Comparison of ENCODE assay signal across 19 cellular contexts in the genomic region with DNA sequence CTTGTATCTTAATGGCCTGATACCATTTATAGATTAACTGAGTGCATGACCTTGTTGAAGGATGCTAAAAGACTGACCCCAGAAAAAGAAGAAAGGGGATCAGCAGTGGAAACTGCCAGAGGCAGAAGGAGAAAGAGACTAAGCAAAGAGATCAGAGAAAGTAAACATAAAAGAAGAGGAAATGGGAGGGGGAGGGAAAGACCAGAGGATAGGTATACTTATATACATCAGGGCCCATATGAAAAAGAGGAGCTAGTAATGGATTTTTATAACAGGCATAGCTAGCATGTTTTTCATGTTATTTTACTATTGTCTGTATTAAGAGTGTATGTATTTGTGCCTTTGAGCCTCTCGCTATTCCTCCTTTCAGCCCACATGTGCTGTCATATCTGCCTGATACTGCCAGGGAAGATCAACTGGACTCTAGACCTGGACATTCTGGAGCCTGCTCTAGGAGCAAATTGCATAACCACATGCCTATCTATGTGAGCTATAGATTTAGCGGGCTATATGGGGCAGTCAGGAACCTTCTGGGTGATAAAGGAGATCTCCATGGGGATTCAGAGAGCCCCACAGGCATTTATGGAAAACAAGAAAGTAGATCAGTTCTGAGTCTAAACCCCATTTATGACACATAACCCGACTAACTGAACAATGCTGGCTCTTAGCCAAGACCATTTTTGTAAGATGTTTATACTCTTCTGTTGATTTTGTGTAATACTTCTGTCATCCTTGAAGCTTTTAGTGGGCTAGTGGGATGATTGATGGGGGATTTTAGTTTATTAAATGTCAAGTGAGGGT. TPM values are rescaled to one million over a fixed set of nuclear protein-coding genes. Genes with fewer than 3 reads are reported as not detected.
DNase-seq lines count a peak whose midpoint lies in the region; FAIRE-seq and TF ChIP-seq lines count a peak whose summit lies in the region.
"Had no signal": no experiment of that assay in that cellular context is flagged by ENCODE, and none has a peak within 500 bp of the region (broad histone marks: within the 10 kb centered on the region; RNA-seq: fewer than 3 reads in every experiment).

No MANE protein-coding gene starts in this region.

- H3K27ac Mint-ChIP-seq in activated T-helper 1 cell treated with anti-CD3 and anti-CD28 coated beads, Interleukin-12 subunit alpha, Interleukin-12 subunit beta, Interleukin-2, Interleukin-4 antibody, amounts not matched to agents 30 ng/mL and 10 ng/mL and 1 ng/mL, durations not matched to agents 14 hours and 24 hours and 36 hours, result no peak overlapping the region
- H3K27ac Mint-ChIP-seq: activated naive CD8-positive, alpha-beta T cell treated with anti-CD3 and anti-CD28 coated beads, Interleukin-2, amount 10 ng/mL, durations not matched to agents 7 days and 5 days; CD4-positive, alpha-beta T cell; IgD-negative memory B cell; T-helper 17 cell had no signal

- DNase-seq in NCI-H748 (lab: John Stamatoyannopoulos, UW; ENCODE audit: unreplicated experiment) (peak; percentile 1), NCI-H748 treated with DMSO at 0.1 percent for 48 hours (lab: John Stamatoyannopoulos, UW) (no peak), bronchial epithelial cell (ENCODE audit: low read depth) (peak; percentile 64), renal cortical epithelial cell (ENCODE audit: low read depth) (peak; percentile 6)
- DNase-seq in activated CD4-positive, alpha-beta T cell treated with anti-CD3 and anti-CD28 coated beads for 4 hours, result no peak
- DNase-seq in activated T-helper 1 cell treated with anti-CD3 and anti-CD28 coated beads, Interleukin-12 subunit alpha, Interleukin-12 subunit beta, Interleukin-2, Interleukin-4 antibody, amounts not matched to agents 30 ng/mL and 10 ng/mL and 1 ng/mL, durations not matched to agents 14 hours and 24 hours and 36 hours (ENCODE audit: low spot score), result no peak
- DNase-seq: activated CD4-positive, CD25-positive, alpha-beta regulatory T cell treated with anti-CD3 and anti-CD28 coated beads, Interleukin-2, amount 50 U/mL, for 72 hours; activated naive CD8-positive, alpha-beta T cell treated with anti-CD3 and anti-CD28 coated beads, Interleukin-2, amount 10 ng/mL, durations not matched to agents 7 days and 5 days; CD4-positive, alpha-beta T cell; cerebellar nuclear complex; heart right ventricle; NCI-H1417 treated with DMSO at 0.1 percent for 48 hours; NCI-H524; stimulated activated CD4-positive, alpha-beta T cell treated with anti-CD3 and anti-CD28 coated beads, Interleukin-12 subunit alpha, Interleukin-12 subunit beta, amount 100 ng/mL, for 4 hours; T-helper 17 cell; testis had no signal

- H3K4me1 Mint-ChIP-seq in activated T-helper 1 cell treated with anti-CD3 and anti-CD28 coated beads, Interleukin-12 subunit alpha, Interleukin-12 subunit beta, Interleukin-2, Interleukin-4 antibody, amounts not matched to agents 30 ng/mL and 10 ng/mL and 1 ng/mL, durations not matched to agents 14 hours and 24 hours and 36 hours (ENCODE audit: low read depth), result no peaks in the 10 kb centered on the region
- H3K4me1 Mint-ChIP-seq: IgD-negative memory B cell, T-helper 17 cell had no signal

- no peaks in the 10 kb centered on the region for H3K36me3 Mint-ChIP-seq in activated T-helper 1 cell treated with anti-CD3 and anti-CD28 coated beads, Interleukin-12 subunit alpha, Interleukin-12 subunit beta, Interleukin-2, Interleukin-4 antibody, amounts not matched to agents 30 ng/mL and 10 ng/mL and 1 ng/mL, durations not matched to agents 14 hours and 24 hours and 36 hours (ENCODE audit: low read depth)
- H3K36me3 Mint-ChIP-seq: activated naive CD8-positive, alpha-beta T cell treated with anti-CD3 and anti-CD28 coated beads, Interleukin-2, amount 10 ng/mL, durations not matched to agents 7 days and 5 days; IgD-negative memory B cell had no signal

- H3K27me3 Mint-ChIP-seq in activated T-helper 1 cell treated with anti-CD3 and anti-CD28 coated beads, Interleukin-12 subunit alpha, Interleukin-12 subunit beta, Interleukin-2, Interleukin-4 antibody, amounts not matched to agents 30 ng/mL and 10 ng/mL and 1 ng/mL, durations not matched to agents 14 hours and 24 hours and 36 hours (ENCODE audit: insufficient read depth), result peaks cover 5% of the 10 kb centered on the region
- H3K27me3 Mint-ChIP-seq: activated naive CD8-positive, alpha-beta T cell treated with anti-CD3 and anti-CD28 coated beads, Interleukin-2, amount 10 ng/mL, durations not matched to agents 7 days and 5 days; CD4-positive, alpha-beta T cell; IgD-negative memory B cell; T-helper 17 cell had no signal

- H3K9me3 Mint-ChIP-seq in activated T-helper 1 cell treated with anti-CD3 and anti-CD28 coated beads, Interleukin-12 subunit alpha, Interleukin-12 subunit beta, Interleukin-2, Interleukin-4 antibody, amounts not matched to agents 30 ng/mL and 10 ng/mL and 1 ng/mL, durations not matched to agents 14 hours and 24 hours and 36 hours, result no peaks in the 10 kb centered on the region
- H3K9me3 Mint-ChIP-seq: activated naive CD8-positive, alpha-beta T cell treated with anti-CD3 and anti-CD28 coated beads, Interleukin-2, amount 10 ng/mL, durations not matched to agents 7 days and 5 days; CD4-positive, alpha-beta T cell; IgD-negative memory B cell had no signal

- H3K27me3 ChIP-seq in bronchial epithelial cell (ENCODE audit: control insufficient read depth, insufficient read depth, low read length), result no peaks in the 10 kb centered on the region
- H3K27me3 ChIP-seq: testis had no signal

- no peak for FAIRE-seq in bronchial epithelial cell (lab: Jason Lieb, UNC)
- FAIRE-seq: G401.6 had no signal

- H3K4me3 Mint-ChIP-seq in activated T-helper 1 cell treated with anti-CD3 and anti-CD28 coated beads, Interleukin-12 subunit alpha, Interleukin-12 subunit beta, Interleukin-2, Interleukin-4 antibody, amounts not matched to agents 30 ng/mL and 10 ng/mL and 1 ng/mL, durations not matched to agents 14 hours and 24 hours and 36 hours, result no peak overlapping the region
- H3K4me3 Mint-ChIP-seq: activated naive CD8-positive, alpha-beta T cell treated with anti-CD3 and anti-CD28 coated beads, Interleukin-2, amount 10 ng/mL, durations not matched to agents 7 days and 5 days; CD4-positive, alpha-beta T cell; IgD-negative memory B cell; T-helper 17 cell had no signal

- no peak for TF ChIP-seq CTCF in bronchial epithelial cell (IDR thresholded peaks at IDR 0.05; ENCODE audit: insufficient read depth, low read length, severe bottlenecking)

- no peaks in the 10 kb centered on the region for H3K36me3 ChIP-seq in bronchial epithelial cell (ENCODE audit: control insufficient read depth, insufficient read depth, low read length)
- H3K36me3 ChIP-seq: heart right ventricle had no signal

- intact Hi-C loops in activated T-helper 1 cell treated with anti-CD3 and anti-CD28 coated beads, Interleukin-12 subunit alpha, Interleukin-12 subunit beta, Interleukin-2, Interleukin-4 antibody, amounts not matched to agents 30 ng/mL and 10 ng/mL and 1 ng/mL, durations not matched to agents 14 hours and 24 hours and 36 hours (cut with micrococcal nuclease), result no loop called here

- no peak overlapping the region for H3K4me3 ChIP-seq in bronchial epithelial cell (ENCODE audit: low read depth, low read length)
- H3K4me3 ChIP-seq: heart right ventricle, testis had no signal

RNA-seq across cellular contexts. Expression of gene SNX12, which starts 13.4 kb away (rescaled TPM):
- total RNA-seq in bronchial epithelial cell (74.5 and 75.3 TPM in 2 replicates), renal cortical epithelial cell (66.9 and 76.5 TPM in 2 replicates)
- 47.9 and 51.9 TPM in 2 replicates for total RNA-seq in activated T-helper 1 cell treated with anti-CD3 and anti-CD28 coated beads, Interleukin-12 subunit alpha, Interleukin-12 subunit beta, Interleukin-2, Interleukin-4 antibody, amounts not matched to agents 30 ng/mL and 10 ng/mL and 1 ng/mL, durations not matched to agents 14 hours and 24 hours and 36 hours

RNA-seq across cellular contexts. Expression of gene FOXO4, which starts 14.1 kb away (rescaled TPM):
- total RNA-seq in bronchial epithelial cell (3.2 and 6.8 TPM in 2 replicates), renal cortical epithelial cell (3.8 and 6.5 TPM in 2 replicates)
- total RNA-seq in activated T-helper 1 cell treated with anti-CD3 and anti-CD28 coated beads, Interleukin-12 subunit alpha, Interleukin-12 subunit beta, Interleukin-2, Interleukin-4 antibody, amounts not matched to agents 30 ng/mL and 10 ng/mL and 1 ng/mL, durations not matched to agents 14 hours and 24 hours and 36 hours, result 10.7 and 11.9 TPM in 2 replicates

RNA-seq across cellular contexts. Expression of gene CXorf65, which starts 25.0 kb away (rescaled TPM):
- total RNA-seq in bronchial epithelial cell (not detected in 2 replicates), renal cortical epithelial cell (not detected in 2 replicates)
- total RNA-seq in activated T-helper 1 cell treated with anti-CD3 and anti-CD28 coated beads, Interleukin-12 subunit alpha, Interleukin-12 subunit beta, Interleukin-2, Interleukin-4 antibody, amounts not matched to agents 30 ng/mL and 10 ng/mL and 1 ng/mL, durations not matched to agents 14 hours and 24 hours and 36 hours, result 17.1 and 21.2 TPM in 2 replicates
- total RNA-seq: A172, heart right ventricle had no signal

RNA-seq across cellular contexts. Expression of gene IL2RG, which starts 29.8 kb away (rescaled TPM):
- total RNA-seq in bronchial epithelial cell, result 0.26 TPM in 1 of 2 replicates, not detected in the other
- not detected in 2 replicates for total RNA-seq in renal cortical epithelial cell
- total RNA-seq in activated T-helper 1 cell treated with anti-CD3 and anti-CD28 coated beads, Interleukin-12 subunit alpha, Interleukin-12 subunit beta, Interleukin-2, Interleukin-4 antibody, amounts not matched to agents 30 ng/mL and 10 ng/mL and 1 ng/mL, durations not matched to agents 14 hours and 24 hours and 36 hours, result 375 and 397 TPM in 2 replicates

RNA-seq across cellular contexts. Expression of gene MED12, which starts 36.8 kb away (rescaled TPM):
- total RNA-seq in bronchial epithelial cell, result 8.2 and 16.3 TPM in 2 replicates
- 9.6 and 42.5 TPM in 2 replicates for total RNA-seq in renal cortical epithelial cell
- 59.9 and 65.4 TPM in 2 replicates for total RNA-seq in activated T-helper 1 cell treated with anti-CD3 and anti-CD28 coated beads, Interleukin-12 subunit alpha, Interleukin-12 subunit beta, Interleukin-2, Interleukin-4 antibody, amounts not matched to agents 30 ng/mL and 10 ng/mL and 1 ng/mL, durations not matched to agents 14 hours and 24 hours and 36 hours

Comparison
In these comparisons a context has a peak if more than half of its experiments do, and no peak if none do; other contexts are left out.
1. DNase-seq: peak in NCI-H748 (single experiment), bronchial epithelial cell (single experiment) and renal cortical epithelial cell (single experiment); none in NCI-H748 treated with DMSO at 0.1 percent for 48 hours (single experiment), activated CD4-positive, alpha-beta T cell treated with anti-CD3 and anti-CD28 coated beads for 4 hours (0 of 2) and activated T-helper 1 cell treated with anti-CD3 and anti-CD28 coated beads, Interleukin-12 subunit alpha, Interleukin-12 subunit beta, Interleukin-2, Interleukin-4 antibody, amounts not matched to agents 30 ng/mL and 10 ng/mL and 1 ng/mL, durations not matched to agents 14 hours and 24 hours and 36 hours (single experiment).
2. RNA of gene CXorf65, which starts 25.0 kb away (total RNA-seq): 17.1 to 21.2 TPM in activated T-helper 1 cell treated with anti-CD3 and anti-CD28 coated beads, Interleukin-12 subunit alpha, Interleukin-12 subunit beta, Interleukin-2, Interleukin-4 antibody, amounts not matched to agents 30 ng/mL and 10 ng/mL and 1 ng/mL, durations not matched to agents 14 hours and 24 hours and 36 hours; not detected in bronchial epithelial cell and not detected in renal cortical epithelial cell; every median in the first group is over 10 times any median in the second.